ENCODE assay signal across 8 cellular contexts in genomic region chr15:100902436-100903190, GRCh38. TPM values are rescaled to one million over a fixed set of nuclear protein-coding genes. Genes with fewer than 3 reads are reported as not detected.
DNase-seq lines count a peak whose midpoint lies in the region; ATAC-seq and TF ChIP-seq lines count a peak whose summit lies in the region.

No MANE protein-coding gene starts in this region.

- no peaks in the 10 kb centered on the region for H3K36me3 ChIP-seq in gastroesophageal sphincter
- peaks cover 0 to 17% of the 10 kb centered on the region in 2 donors for H3K36me3 ChIP-seq in psoas muscle (ENCODE audit: insufficient read depth in 1 of 2, low read depth in 1 of 2)
- peaks cover 90% of the 10 kb centered on the region for H3K36me3 ChIP-seq in PC-9 (ENCODE audit: low read depth)

- DNase-seq in GM12865 (ENCODE audit: low read depth), result peak; percentile 34
- DNase-seq in SK-N-DZ (ENCODE audit: low spot score), result peak; percentile 57
- peak; percentile 80 to 89 for DNase-seq in psoas muscle
- DNase-seq in activated CD8-positive, alpha-beta memory T cell treated with anti-CD3 and anti-CD28 coated beads, Interleukin-2, amount 50 U/mL, for 48 hours, result no peak
- DNase-seq in PC-9, result no peak
- no peak for DNase-seq in effector CD8-positive, alpha-beta T cell (lab: John Stamatoyannopoulos, UW)
- no peak for DNase-seq in NCI-H1930 (lab: John Stamatoyannopoulos, UW)

- TF ChIP-seq POLR2A in gastroesophageal sphincter (IDR thresholded peaks at IDR 0.05), result no peak

- no peaks in the 10 kb centered on the region for H3K9me3 ChIP-seq in gastroesophageal sphincter
- H3K9me3 ChIP-seq in psoas muscle, result no peaks in the 10 kb centered on the region
- H3K9me3 ChIP-seq in PC-9 (ENCODE audit: insufficient read depth, low read depth), result no peaks in the 10 kb centered on the region

- CTCF ChIA-PET in PC-9 (lab: Charles Lee), result no interaction called here

- TF ChIP-seq EP300 in gastroesophageal sphincter (IDR thresholded peaks at IDR 0.05), result no peak

- POLR2A ChIA-PET in PC-9 (lab: Charles Lee; ENCODE audit: unreplicated experiment), result no interaction called here

- no TSS peak for BruUV-seq in PC-9 (replicated peaks; lab: Mats Ljungman, UMichigan)

- peaks cover 17% of the 10 kb centered on the region for H4K20me1 ChIP-seq in PC-9 (ENCODE audit: insufficient read depth)

- no peaks in the 10 kb centered on the region for H3K9me2 ChIP-seq in PC-9 (ENCODE audit: insufficient read depth)

- no peak overlapping the region for H2AFZ ChIP-seq in PC-9

- peak; percentile 95 for ATAC-seq in gastroesophageal sphincter
- ATAC-seq in psoas muscle, result peak; percentile 87 to 94 (median 88)

- H3K27me3 ChIP-seq in gastroesophageal sphincter (peaks cover 6% of the 10 kb centered on the region), psoas muscle (ENCODE audit: insufficient read depth in 3 of 3, low read length in 2 of 3) (no peaks in the 10 kb centered on the region), PC-9 (ENCODE audit: insufficient read depth, low read depth) (no peaks in the 10 kb centered on the region)

- H3K4me3 ChIP-seq in GM12865 (ENCODE audit: low read depth, low read length) (no peak overlapping the region), gastroesophageal sphincter (peak overlapping the region; percentile 28 to 33), psoas muscle (peak overlapping the region; percentile 54), PC-9 (no peak overlapping the region)

- peaks cover 94% of the 10 kb centered on the region for H3F3A ChIP-seq in PC-9 (ENCODE audit: insufficient read depth, low read depth)

- H3K4me1 ChIP-seq in gastroesophageal sphincter (peaks cover 0 to 46% (median 11%) of the 10 kb centered on the region in 3 donors), psoas muscle (peaks cover 46% of the 10 kb centered on the region), PC-9 (replicated peaks; ENCODE audit: insufficient read depth) (no peaks in the 10 kb centered on the region)

- intact Hi-C loops in psoas muscle (cut with DNase I), result no loop called here
- intact Hi-C loops in PC-9 (cut with micrococcal nuclease; ENCODE audit: unreplicated experiment), result no loop called here

- no peak overlapping the region for H3K4me2 ChIP-seq in PC-9

- TF ChIP-seq CTCF in GM12865 (IDR thresholded peaks at IDR 0.05; ENCODE audit: insufficient read depth, low read depth, low read length, missing control alignments) (no peak), gastroesophageal sphincter (IDR thresholded peaks at IDR 0.05) (peak in 1 of 4 experiments; percentile 6), psoas muscle (IDR thresholded peaks at IDR 0.05) (no peak), PC-9 (conservative IDR thresholded peaks at IDR 0.05) (no peak)

- peaks cover 21% of the 10 kb centered on the region for H3K79me2 ChIP-seq in PC-9 (ENCODE audit: low read depth)

- H3K27ac ChIP-seq in gastroesophageal sphincter (peak overlapping the region; percentile 10 to 86 (median 78)), psoas muscle (peak overlapping the region; percentile 88), PC-9 (no peak overlapping the region)

- WGBS in gastroesophageal sphincter (ENCODE audit: low coverage in 1 of 2), 2 donors, result 14 to 17% methylated on average over 6 to 16 of the region's 22 CpGs
- WGBS in psoas muscle, 3 donors, result 5 to 15% (median 13%) methylated on average over 20 to 22 of the region's 22 CpGs

RNA-seq across cellular contexts. Expression of gene LRRK1, which starts 16.5 kb away (rescaled TPM):
- not detected in 2 replicates for polyA plus RNA-seq in SK-N-DZ (2014; cell fraction: cytosol; rRNA removed)
- polyA plus RNA-seq in SK-N-DZ (2014; cell fraction: nucleus; rRNA removed), result 0.09 TPM in 1 of 2 replicates, not detected in the other
- 10 to 100 TPM; 12.1 to 23.8 (median 15.2) TPM for total RNA-seq in gastroesophageal sphincter
- total RNA-seq in psoas muscle, result 1 to 10 TPM; 2.6 to 7.6 (median 4.5) TPM
- polyA plus RNA-seq in psoas muscle, result 1 to 10 TPM in 2 of 3 donors, under 1 TPM in 1; 0.91 to 2.3 (median 1.8) TPM
- total RNA-seq in PC-9 (2021), result 15.7 and 22.4 TPM in 2 replicates

RNA-seq across cellular contexts. Expression of gene ALDH1A3, which starts 23.0 kb away (rescaled TPM):
- 0.09 TPM in 1 of 2 replicates, not detected in the other for polyA plus RNA-seq in SK-N-DZ (2014; cell fraction: cytosol; rRNA removed)
- polyA plus RNA-seq in SK-N-DZ (2014; cell fraction: nucleus; rRNA removed), result not detected in 2 replicates
- total RNA-seq in gastroesophageal sphincter (100 to 1,000 TPM in 1 of 4 donors, 10 to 100 TPM in 3; 23.0 to 148 (median 93.4) TPM), psoas muscle (10 to 100 TPM in 3 of 4 donors, 1 to 10 TPM in 1; 8.5 to 51.6 (median 23.1) TPM), PC-9 (2021) (462 and 469 TPM in 2 replicates)
- polyA plus RNA-seq in psoas muscle, result 10 to 100 TPM in 1 of 3 donors, 1 to 10 TPM in 2; 7.3 to 11.9 (median 8.0) TPM

Comparison
In these comparisons a context has a peak if more than half of its experiments do, and no peak if none do; other contexts are left out.
1. DNase-seq: peak in GM12865 (single experiment), SK-N-DZ (single experiment) and psoas muscle (2 of 2); none in activated CD8-positive, alpha-beta memory T cell treated with anti-CD3 and anti-CD28 coated beads, Interleukin-2, amount 50 U/mL, for 48 hours (single experiment), PC-9 (0 of 2), effector CD8-positive, alpha-beta T cell (single experiment) and NCI-H1930 (0 of 2).
2. H3K4me3 ChIP-seq: peak in gastroesophageal sphincter (2 of 2) and psoas muscle (single experiment); none in GM12865 (single experiment) and PC-9 (single experiment).